In genomic region chr1:201456499-201457309, GRCh38 we compare ENCODE assay signal across 8 cellular contexts. TPM values are rescaled to one million over a fixed set of nuclear protein-coding genes. Genes with fewer than 3 reads are reported as not detected.
A peak's percentile ranks its signal among the peaks of the same experiment; 100 is the strongest.
DNase-seq lines count a peak whose midpoint lies in the region; ATAC-seq and TF ChIP-seq lines count a peak whose summit lies in the region.

No MANE protein-coding gene starts in this region.

- no peak for TF ChIP-seq RAD21 in SK-N-SH (IDR thresholded peaks at IDR 0.05; ENCODE audit: low read length)

- POLR2A ChIA-PET in SK-N-SH (lab: Yijun Ruan, JAX) = interaction anchor here (1.1 kb wide), 1 partner anchor 12 kb away, joined by 4 read pairs; the partner anchor contains the start of gene PHLDA3

- H3K4me1 ChIP-seq in SK-N-SH (ENCODE audit: control insufficient read depth in 1 of 2, insufficient read depth in 2 of 2, low read depth in 1 of 2, low read length in 1 of 2) (peaks cover 11 to 35% of the 10 kb centered on the region in 2 experiments; a peak in 3 of 4 replicates), gastrocnemius medialis (peaks cover 41 to 55% of the 10 kb centered on the region in 2 donors)

- peaks cover 30% of the 10 kb centered on the region for H3F3A ChIP-seq in SK-N-SH (replicated peaks; ENCODE audit: insufficient read depth)

- H3K4me2 ChIP-seq in SK-N-SH = peak overlapping the region; percentile 36

- ATAC-seq in GM18511 (IDR thresholded peaks at IDR 0.05; ENCODE audit: unreplicated experiment) (peak; percentile 45), gastrocnemius medialis (peak; percentile 68 to 79), HG03460 (IDR thresholded peaks at IDR 0.05; ENCODE audit: unreplicated experiment) (no peak)

- no peaks in the 10 kb centered on the region for H3K27me3 ChIP-seq in SK-N-SH (ENCODE audit: insufficient read depth)
- H3K27me3 ChIP-seq in gastrocnemius medialis = no peaks in the 10 kb centered on the region

- H3K4me3 ChIP-seq in SK-N-SH (ENCODE audit: low read depth in 2 of 2, low read length in 1 of 2) (no peak overlapping the region; a peak in 1 of 4 replicates), foreskin fibroblast (ENCODE audit: low read depth in 1 of 2, low read length in 2 of 2) (no peak overlapping the region), gastrocnemius medialis (peak overlapping the region in 2 of 4 donors; percentile 14 to 15)

- TF ChIP-seq POLR2A in gastrocnemius medialis (IDR thresholded peaks at IDR 0.05) = peak in 1 of 2 donors; percentile 45

- 0 out of 4 replicates have a peak, but pooled peaks of 1 of the 2 experiments have one; percentile 13 for TF ChIP-seq EP300 in SK-N-SH (IDR thresholded peaks at IDR 0.05; ENCODE audit: borderline replicate concordance in 1 of 2, low read depth in 1 of 2, low read length in 1 of 2)

- peak overlapping the region; percentile 57 for H2AFZ ChIP-seq in SK-N-SH (ENCODE audit: low read depth)

- H3K9me3 ChIP-seq in SK-N-SH (no peaks in the 10 kb centered on the region), gastrocnemius medialis (no peaks in the 10 kb centered on the region)

- CTCF ChIA-PET in SK-N-SH (lab: Yijun Ruan, JAX) = interaction anchor here (1.5 to 3.7 kb wide), 3 partner anchors 9 to 59 kb away, joined by 4 to 25 read pairs (median 15); no protein-coding TSS in a partner anchor

- no peaks in the 10 kb centered on the region for H4K20me1 ChIP-seq in SK-N-SH (ENCODE audit: insufficient read depth)

- H3K36me3 ChIP-seq in SK-N-SH (replicated peaks in 1 of 2; ENCODE audit: control insufficient read depth in 1 of 2, insufficient read depth in 2 of 2, low read length in 1 of 2) (no peaks in the 10 kb centered on the region), gastrocnemius medialis (no peaks in the 10 kb centered on the region)

- H3K9me2 ChIP-seq in SK-N-SH = no peaks in the 10 kb centered on the region

- in situ Hi-C loops in gastrocnemius medialis (cut with MboI; ENCODE audit: low sequenced_read_pairs in 4 of 4) = no loop called here

- H3K27ac ChIP-seq in SK-N-SH (ENCODE audit: low read depth in 2 of 2, low read length in 1 of 2) (peak overlapping the region in 1 of 2 experiments; percentile 88; a peak in 2 of 4 replicates), gastrocnemius medialis (peak overlapping the region; percentile 92 to 100 (median 100))

- intact Hi-C loops in gastrocnemius medialis (cut with DNase I; ENCODE audit: low total_unique reads) = no loop called here

- WGBS in SK-N-SH (ENCODE audit: low lambda C conversion rate) = 54% methylated on average over 11 of the region's 11 CpGs

- no peak for DNase-seq in SK-N-SH
- peak; percentile 97 to 98 for DNase-seq in foreskin fibroblast
- peak; percentile 89 to 95 for DNase-seq in gastrocnemius medialis
- DNase-seq in HuH-7.5 (ENCODE audit: low spot score) = no peak
- DNase-seq in D341Med (ENCODE audit: low spot score) = no peak
- no peak for DNase-seq in GF-D8 (lab: John Stamatoyannopoulos, UW)

- H3K9ac ChIP-seq in SK-N-SH = peak overlapping the region; percentile 57; the same call in 1 of the 2 replicates

- TF ChIP-seq CTCF in SK-N-SH (IDR thresholded peaks at IDR 0.05) = no peak
- TF ChIP-seq CTCF in foreskin fibroblast (IDR thresholded peaks at IDR 0.05; ENCODE audit: low read depth, low read length) = no peak
- no peak for TF ChIP-seq CTCF in gastrocnemius medialis (IDR thresholded peaks at IDR 0.05 in 4 of 5, conservative IDR thresholded peaks at IDR 0.05 in 1 of 5)

- no peaks in the 10 kb centered on the region for H3K79me2 ChIP-seq in SK-N-SH (ENCODE audit: insufficient read depth)

TF ChIP-seq in SK-N-SH, 30 proteins besides CTCF, POLR2A, EP300 and RAD21:
- TF ChIP-seq RFX5 (IDR thresholded peaks at IDR 0.05; ENCODE audit: low read length) (no peak), MXI1 (IDR thresholded peaks at IDR 0.05; ENCODE audit: low read depth, low read length) (no peak), POLR2AphosphoS5 (IDR thresholded peaks at IDR 0.05; ENCODE audit: low read depth, low read length) (no peak), RXRA (IDR thresholded peaks at IDR 0.05; ENCODE audit: borderline replicate concordance, low read depth) (no peak; the same call in 1 of the 2 replicates), MAX (IDR thresholded peaks at IDR 0.05; ENCODE audit: low read depth) (0 out of 2 replicates have a peak, but pooled peaks have one; percentile 45), TCF12 (IDR thresholded peaks at IDR 0.05) (peak; percentile 44), PBX3 (IDR thresholded peaks at IDR 0.05) (no peak), YY1 (IDR thresholded peaks at IDR 0.05; ENCODE audit: low read depth) (no peak), ZBTB33 (IDR thresholded peaks at IDR 0.05; ENCODE audit: borderline replicate concordance, low read depth) (0 out of 2 replicates have a peak, but pooled peaks have one; percentile 10), JUND (IDR thresholded peaks at IDR 0.05) (no peak), TAF1 (IDR thresholded peaks at IDR 0.05; ENCODE audit: borderline replicate concordance, low read depth, low read length) (no peak), RCOR1 (IDR thresholded peaks at IDR 0.05; ENCODE audit: low read length) (no peak), EZH2phosphoT487 (IDR thresholded peaks at IDR 0.05; ENCODE audit: borderline replicate concordance, low read depth) (no peak), SIN3A (IDR thresholded peaks at IDR 0.05; ENCODE audit: borderline replicate concordance, low read depth, low read length) (no peak), USF1 (IDR thresholded peaks at IDR 0.05; ENCODE audit: borderline replicate concordance, low read depth) (no peak), FOSL2 (IDR thresholded peaks at IDR 0.05; ENCODE audit: borderline replicate concordance, low read depth) (no peak; the same call in 1 of the 2 replicates), TEAD4 (IDR thresholded peaks at IDR 0.05; ENCODE audit: borderline replicate concordance, insufficient read depth) (no peak), SMC3 (IDR thresholded peaks at IDR 0.05; ENCODE audit: low read depth, low read length) (no peak), GABPA (IDR thresholded peaks at IDR 0.05; ENCODE audit: low read depth) (no peak)

RNA-seq across cellular contexts. Expression of gene PHLDA3, which starts 12.3 kb away (rescaled TPM):
- polyA plus RNA-seq in SK-N-SH (2012; rRNA removed) = 105 and 108 TPM in 2 replicates
- 46.1 and 93.3 TPM in 2 replicates for polyA plus RNA-seq in SK-N-SH (2012; cell fraction: cytosol; rRNA removed)
- 94.2 and 108 TPM in 2 replicates for polyA plus RNA-seq in SK-N-SH (2012; cell fraction: nucleus; rRNA removed)
- total RNA-seq in gastrocnemius medialis = 10 to 100 TPM in 3 of 4 donors, 1 to 10 TPM in 1; 7.4 to 91.8 (median 62.7) TPM

RNA-seq across cellular contexts. Expression of gene TNNI1, which starts 35.2 kb away (rescaled TPM):
- polyA plus RNA-seq in SK-N-SH (2012; rRNA removed) = 0.11 TPM in 1 of 2 replicates, not detected in the other
- 0.03 and 0.25 TPM in 2 replicates for polyA plus RNA-seq in SK-N-SH (2012; cell fraction: cytosol; rRNA removed)
- polyA plus RNA-seq in SK-N-SH (2012; cell fraction: nucleus; rRNA removed) = 0.15 and 0.17 TPM in 2 replicates
- total RNA-seq in gastrocnemius medialis = 1,000 to 10,000 TPM in 2 of 4 donors, 100 to 1,000 TPM in 2; 304 to 3,604 (median 1,823) TPM

RNA-seq across cellular contexts. Expression of gene CSRP1, which starts 50.2 kb away (rescaled TPM):
- 317 and 373 TPM in 2 replicates for polyA plus RNA-seq in SK-N-SH (2012; rRNA removed)
- polyA plus RNA-seq in SK-N-SH (2012; cell fraction: cytosol; rRNA removed) = 237 and 288 TPM in 2 replicates
- 358 and 396 TPM in 2 replicates for polyA plus RNA-seq in SK-N-SH (2012; cell fraction: nucleus; rRNA removed)
- total RNA-seq in gastrocnemius medialis = 10 to 100 TPM; 22.7 to 91.1 (median 68.9) TPM

RNA-seq across cellular contexts. Expression of gene LAD1, which starts 57.6 kb away (rescaled TPM):
- polyA plus RNA-seq in SK-N-SH (2012; rRNA removed) = 0.03 TPM in 1 of 2 replicates, not detected in the other
- 0.04 and 0.09 TPM in 2 replicates for polyA plus RNA-seq in SK-N-SH (2012; cell fraction: cytosol; rRNA removed)
- 0.05 and 0.19 TPM in 2 replicates for polyA plus RNA-seq in SK-N-SH (2012; cell fraction: nucleus; rRNA removed)
- total RNA-seq in gastrocnemius medialis = 1 to 10 TPM in 2 of 4 donors, under 1 TPM in 2; 0.25 to 6.2 (median 0.92) TPM

Comparison
In these comparisons a context has a peak if more than half of its experiments do, and no peak if none do; other contexts are left out.
1. DNase-seq: peak in foreskin fibroblast (2 of 2) and gastrocnemius medialis (2 of 2); none in SK-N-SH (single experiment), HuH-7.5 (single experiment), D341Med (single experiment) and GF-D8 (single experiment).